In genomic region chr7:24980695-24981543, GRCh38 we compare ENCODE assay signal across 8 cellular contexts. TPM values are rescaled to one million over a fixed set of nuclear protein-coding genes. Genes with fewer than 3 reads are reported as not detected.
DNase-seq lines count a peak whose midpoint lies in the region; ATAC-seq and TF ChIP-seq lines count a peak whose summit lies in the region.

No MANE protein-coding gene starts in this region.

- H3K4me3 ChIP-seq in LNCaP clone FGC (ENCODE audit: low read depth, low read length) (peak overlapping the region; percentile 74), parathyroid adenoma (ENCODE audit: low read depth, low read length) (peak overlapping the region; percentile 93)

- H3K4me2 ChIP-seq in parathyroid adenoma (ENCODE audit: low read length), result peak overlapping the region; percentile 90

- ATAC-seq in GM21737 (IDR thresholded peaks at IDR 0.05; ENCODE audit: unreplicated experiment) (peak; percentile 3), HG02970 (IDR thresholded peaks at IDR 0.05; ENCODE audit: low FRiP score, unreplicated experiment) (no peak)
- ATAC-seq in activated T-cell treated with anti-CD3 and anti-CD28 coated beads, Interleukin-2, amount 50 U/mL, for 4 hours, result peak; percentile 16 to 20

- H3K27ac Mint-ChIP-seq in glutamatergic neuron (ENCODE audit: unreplicated experiment), result peak overlapping the region; percentile 97

- no peak for TF ChIP-seq CTCF in LNCaP clone FGC (IDR thresholded peaks at IDR 0.05; ENCODE audit: control insufficient read depth, extremely low read depth, insufficient read depth)
- TF ChIP-seq CTCF in glutamatergic neuron (IDR thresholded peaks at IDR 0.05; ENCODE audit: partially characterized antibody, unreplicated experiment), result peak; percentile 0
- no peak for TF ChIP-seq CTCF in parathyroid adenoma (IDR thresholded peaks at IDR 0.05)

- DNase-seq in ELR (ENCODE audit: low read depth), result peak; percentile 55
- no peak for DNase-seq in LNCaP clone FGC (ENCODE audit: low read depth)
- DNase-seq in activated T-cell treated with anti-CD3 and anti-CD28 coated beads, Interleukin-2, amount 50 U/mL, for 4 hours, result peak; percentile 36
- no peak for DNase-seq in glutamatergic neuron
- DNase-seq in KBM-7, result no peak

- no peaks in the 10 kb centered on the region for H3K36me3 ChIP-seq in parathyroid adenoma (ENCODE audit: control insufficient read depth, insufficient read depth, low read length)

- peaks cover 40% of the 10 kb centered on the region for H3K4me1 Mint-ChIP-seq in activated T-cell treated with anti-CD3 and anti-CD28 coated beads, Interleukin-2, amount 50 U/mL, for 4 hours (ENCODE audit: low read depth)
- H3K4me1 Mint-ChIP-seq in glutamatergic neuron (ENCODE audit: low read depth, unreplicated experiment), result peaks cover 27% of the 10 kb centered on the region

- H3K4me3 Mint-ChIP-seq in activated T-cell treated with anti-CD3 and anti-CD28 coated beads, Interleukin-2, amount 50 U/mL, for 4 hours, result peak overlapping the region; percentile 86
- H3K4me3 Mint-ChIP-seq in glutamatergic neuron (ENCODE audit: unreplicated experiment), result peak overlapping the region; percentile 95

- H3K4me1 ChIP-seq in parathyroid adenoma, result peaks cover 24% of the 10 kb centered on the region

- no peaks in the 10 kb centered on the region for H3K9me3 Mint-ChIP-seq in activated T-cell treated with anti-CD3 and anti-CD28 coated beads, Interleukin-2, amount 50 U/mL, for 4 hours
- peaks cover 10% of the 10 kb centered on the region for H3K9me3 Mint-ChIP-seq in glutamatergic neuron (ENCODE audit: unreplicated experiment)

- in situ Hi-C loops in KBM-7 (cut with MboI; ENCODE audit: low pct_unique_long_range_greater_than_20kb, low sequenced_read_pairs), result no loop called here

- H2AFZ ChIP-seq in parathyroid adenoma, result peak overlapping the region; percentile 95

- H3K27ac ChIP-seq in parathyroid adenoma, result peak overlapping the region; percentile 85

- peak overlapping the region; percentile 54 for H3K9ac ChIP-seq in parathyroid adenoma

- no peaks in the 10 kb centered on the region for H3K27me3 Mint-ChIP-seq in activated T-cell treated with anti-CD3 and anti-CD28 coated beads, Interleukin-2, amount 50 U/mL, for 4 hours (ENCODE audit: low read depth)
- H3K27me3 Mint-ChIP-seq in glutamatergic neuron (ENCODE audit: unreplicated experiment), result peaks cover 16% of the 10 kb centered on the region

- no peaks in the 10 kb centered on the region for H3K9me3 ChIP-seq in parathyroid adenoma (ENCODE audit: control insufficient read depth, low read length)

- no peaks in the 10 kb centered on the region for H3K27me3 ChIP-seq in parathyroid adenoma (ENCODE audit: control insufficient read depth, insufficient read depth, low read length)

- peaks cover 8% of the 10 kb centered on the region for H3K79me2 ChIP-seq in parathyroid adenoma

- peaks cover 7% of the 10 kb centered on the region for H3K36me3 Mint-ChIP-seq in activated T-cell treated with anti-CD3 and anti-CD28 coated beads, Interleukin-2, amount 50 U/mL, for 4 hours (ENCODE audit: insufficient read depth)
- no peaks in the 10 kb centered on the region for H3K36me3 Mint-ChIP-seq in glutamatergic neuron (ENCODE audit: unreplicated experiment)

RNA-seq across cellular contexts. Expression of gene OSBPL3, which starts 0.9 kb away (rescaled TPM):
- 10 to 100 TPM; 59.0 to 85.4 (median 81.8) TPM for total RNA-seq in activated T-cell treated with anti-CD3 and anti-CD28 coated beads, Interleukin-2, amount 50 U/mL, for 4 hours
- 37.5 TPM for total RNA-seq in glutamatergic neuron (ENCODE audit: unreplicated experiment)

Comparison
In these comparisons a context has a peak if more than half of its experiments do, and no peak if none do; other contexts are left out.
1. DNase-seq: peak in ELR (single experiment) and activated T-cell treated with anti-CD3 and anti-CD28 coated beads, Interleukin-2, amount 50 U/mL, for 4 hours (single experiment); none in LNCaP clone FGC (single experiment), glutamatergic neuron (single experiment) and KBM-7 (single experiment).